ENCODE assay signal across 8 cellular contexts in genomic region chr9:101465330-101465915, GRCh38. TPM values are rescaled to one million over a fixed set of nuclear protein-coding genes. Genes with fewer than 3 reads are reported as not detected.
A peak's percentile ranks its signal among the peaks of the same experiment; 100 is the strongest.
DNase-seq lines count a peak whose midpoint lies in the region; ATAC-seq and TF ChIP-seq lines count a peak whose summit lies in the region.

No MANE protein-coding gene starts in this region.

- no peak overlapping the region for H2BK5ac ChIP-seq in mesendoderm (ENCODE audit: low read length)

- no peaks in the 10 kb centered on the region for H3K27me3 Mint-ChIP-seq in MCF 10A (ENCODE audit: insufficient read depth, unreplicated experiment)

- no peak overlapping the region for H3K4me2 ChIP-seq in mesendoderm (ENCODE audit: low read length)

- H3K9me3 ChIP-seq in breast epithelium, result no peaks in the 10 kb centered on the region

- H3K79me2 ChIP-seq in mesendoderm (ENCODE audit: control insufficient read depth, insufficient read depth, low read length), result no peaks in the 10 kb centered on the region

- H3K4ac ChIP-seq in mesendoderm (ENCODE audit: low read depth, low read length), result no peak overlapping the region

- WGBS in mesendoderm (ENCODE audit: extremely low coverage, insufficient coverage, low lambda C conversion rate), result no CpG with 5 or more reads among the region's 6 CpGs

- POLR2A ChIA-PET in MCF 10A (lab: Yijun Ruan, JAX), result interaction anchor here (0.7 to 7.3 kb wide), 9 partner anchors 8 to 72 kb away, joined by 3 to 92 read pairs (median 5); partner anchors contain the start of genes MRPL50 and ZNF189

- no peak overlapping the region for H3K4me3 Mint-ChIP-seq in MCF 10A (ENCODE audit: unreplicated experiment)

- H3K36me3 ChIP-seq in breast epithelium (no peaks in the 10 kb centered on the region), mesendoderm (ENCODE audit: control insufficient read depth, insufficient read depth, low read length) (no peaks in the 10 kb centered on the region)

- no peak overlapping the region for H2BK15ac ChIP-seq in mesendoderm (replicated peaks; ENCODE audit: low read depth)

- H3K27ac ChIP-seq in breast epithelium (no peak overlapping the region), mesendoderm (ENCODE audit: low read depth, low read length) (no peak overlapping the region)

- no peak overlapping the region for H2BK120ac ChIP-seq in mesendoderm (ENCODE audit: low read depth, low read length)

- peaks cover 21% of the 10 kb centered on the region for H3K4me1 Mint-ChIP-seq in MCF 10A (ENCODE audit: insufficient read depth, unreplicated experiment)

- no peak overlapping the region for H4K5ac ChIP-seq in mesendoderm (ENCODE audit: low read length)

- no peaks in the 10 kb centered on the region for H3K9me3 Mint-ChIP-seq in MCF 10A (ENCODE audit: unreplicated experiment)

- H3K18ac ChIP-seq in mesendoderm (ENCODE audit: low read length), result no peak overlapping the region

- CTCF ChIA-PET in MCF 10A (lab: Yijun Ruan, JAX), result interaction anchor here (0.6 to 22.0 kb wide), 17 partner anchors 13 to 1624 kb away, joined by 3 to 751 read pairs (median 5); partner anchors contain the start of gene RNF20

- no peak overlapping the region for H3K4me3 ChIP-seq in breast epithelium
- H3K4me3 ChIP-seq in mesendoderm (ENCODE audit: low read length), result no peak overlapping the region

- H2AK5ac ChIP-seq in mesendoderm (ENCODE audit: low read length), result no peak overlapping the region

- TF ChIP-seq CTCF in MCF 10A (IDR thresholded peaks at IDR 0.05; ENCODE audit: unreplicated experiment) (peak; percentile 49), breast epithelium (IDR thresholded peaks at IDR 0.05) (peak in 1 of 3 donors; percentile 9)

- H3K27me3 ChIP-seq in breast epithelium, result peaks cover 0 to 14% of the 10 kb centered on the region in 2 donors
- H3K27me3 ChIP-seq in mesendoderm (ENCODE audit: insufficient read depth, low read length, poor library complexity), result no peaks in the 10 kb centered on the region

- no peak overlapping the region for H3K27ac Mint-ChIP-seq in MCF 10A (ENCODE audit: low read depth, unreplicated experiment)

- no peaks in the 10 kb centered on the region for H3K79me1 ChIP-seq in mesendoderm (ENCODE audit: low read length)

- intact Hi-C loops in MCF 10A (cut with micrococcal nuclease), result loop anchor here (1.0 kb wide), 2 partner anchors 22 to 65 kb away; a partner anchor contains a TSS
- intact Hi-C loops in breast epithelium (cut with DNase I; ENCODE audit: low total_unique reads), result no loop called here

- no TSS peak for BruUV-seq in MCF 10A (replicated peaks; lab: Mats Ljungman, UMichigan)

- no peak for ATAC-seq in HG03159 (IDR thresholded peaks at IDR 0.05; ENCODE audit: unreplicated experiment)
- no peak for ATAC-seq in GM19397 (IDR thresholded peaks at IDR 0.05; ENCODE audit: unreplicated experiment)

- no peaks in the 10 kb centered on the region for H3K4me1 ChIP-seq in breast epithelium
- no peaks in the 10 kb centered on the region for H3K4me1 ChIP-seq in mesendoderm (ENCODE audit: control insufficient read depth, low read depth, low read length)

- no peak overlapping the region for H4K8ac ChIP-seq in mesendoderm (ENCODE audit: low read depth, low read length)

- no peak overlapping the region for H3K23ac ChIP-seq in mesendoderm (ENCODE audit: low read length)

- H3K36me3 Mint-ChIP-seq in MCF 10A (ENCODE audit: insufficient read depth, unreplicated experiment), result no peaks in the 10 kb centered on the region

- H3K56ac ChIP-seq in mesendoderm (ENCODE audit: low read length), result peak overlapping the region; percentile 68

- no peak for TF ChIP-seq POLR2A in breast epithelium (IDR thresholded peaks at IDR 0.05)

- H3K9ac ChIP-seq in mesendoderm (ENCODE audit: low read length), result no peak overlapping the region

- DNase-seq in MCF 10A (ENCODE audit: unreplicated experiment), result peak; percentile 94
- no peak for DNase-seq in breast epithelium (ENCODE audit: low spot score in 2 of 2)
- DNase-seq in NOMO-1 treated with dmso at 0.1 percent for 144 hours (lab: John Stamatoyannopoulos, UW; ENCODE audit: unreplicated experiment), result peak; percentile 28
- peak; percentile 61 to 68 for DNase-seq in dermis microvascular lymphatic vessel endothelial cell (ENCODE audit: low read depth in 2 of 2)
- DNase-seq in mesendoderm, result peak; percentile 86
- DNase-seq in KG1 (lab: John Stamatoyannopoulos, UW), result no peak

RNA-seq across cellular contexts. Expression of gene ALDOB, which starts 29.8 kb away (rescaled TPM):
- total RNA-seq in MCF 10A (2022) (not detected in 2 replicates), breast epithelium (under 1 TPM in 1 of 3 donors, not detected in 2; 0.66 TPM), dermis microvascular lymphatic vessel endothelial cell (0.13 and 0.25 TPM in 2 replicates)
- polyA plus RNA-seq in mesendoderm (2013, experiment 1 of 2), result not detected
- not detected for polyA plus RNA-seq in mesendoderm (2013, experiment 2 of 2)

Comparison
In these comparisons a context has a peak if more than half of its experiments do, and no peak if none do; other contexts are left out.
1. DNase-seq: peak in MCF 10A (single experiment), NOMO-1 treated with dmso at 0.1 percent for 144 hours (single experiment), dermis microvascular lymphatic vessel endothelial cell (2 of 2) and mesendoderm (single experiment); none in breast epithelium (0 of 2) and KG1 (single experiment).